Comparison of ENCODE assay signal across 10 cellular contexts in the genomic region with DNA sequence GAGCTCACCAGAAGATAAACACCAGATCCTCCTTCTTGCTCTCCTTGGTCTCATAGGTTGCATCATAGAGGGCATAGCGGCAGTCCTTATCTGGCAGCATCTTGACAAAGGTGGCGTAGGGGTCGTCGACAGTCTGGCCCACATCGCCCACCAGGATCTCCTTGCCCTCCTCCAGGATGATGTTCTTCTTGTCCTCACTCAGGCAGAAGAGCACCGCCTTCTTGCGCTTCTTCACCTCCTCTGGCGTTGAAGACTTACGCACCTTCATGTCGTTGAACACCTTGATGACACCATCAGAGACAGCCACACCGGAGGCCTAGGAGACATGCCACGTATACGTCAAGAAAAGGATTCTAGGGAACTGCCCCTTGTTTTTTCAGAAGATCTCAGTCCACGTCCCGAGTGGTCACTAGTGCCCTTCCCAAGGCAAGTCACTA. TPM values are rescaled to one million over a fixed set of nuclear protein-coding genes. Genes with fewer than 3 reads are reported as not detected.
A peak's percentile ranks its signal among the peaks of the same experiment; 100 is the strongest.
DNase-seq lines count a peak whose midpoint lies in the region; ATAC-seq and TF ChIP-seq lines count a peak whose summit lies in the region.
"Had no signal": no experiment of that assay in that cellular context is flagged by ENCODE, and none has a peak within 500 bp of the region (broad histone marks: within the 10 kb centered on the region; RNA-seq: fewer than 3 reads in every experiment).

No MANE protein-coding gene starts in this region.

- POLR2A ChIA-PET in SK-N-SH (lab: Yijun Ruan, JAX) (no interaction called here), activated B cell treated with CpG ODN at 0.5 μM for 24 hours (lab: Charles Lee) (interaction anchor here (0.6 to 6.0 kb wide), 5 partner anchors 13 to 242 kb away, joined by 3 to 113 read pairs (median 11); a partner anchor contains a TSS)

- TF ChIP-seq POLR2A in spleen (IDR thresholded peaks at IDR 0.05), result no peak

- CTCF ChIA-PET in SK-N-SH (lab: Yijun Ruan, JAX), result interaction anchor here (0.8 to 1.4 kb wide), 2 partner anchors 29 to 76 kb away, joined by 4 read pairs; no protein-coding TSS in a partner anchor
- CTCF ChIA-PET in activated B cell treated with CpG ODN at 0.5 μM for 24 hours (lab: Charles Lee), result no interaction called here

- peak overlapping the region; percentile 93 for H3K4me2 ChIP-seq in SK-N-SH

- peaks cover 57% of the 10 kb centered on the region for H3K4me1 Mint-ChIP-seq in activated B cell treated with CpG ODN at 0.5 μM for 24 hours

- H3K4me3 Mint-ChIP-seq in activated B cell treated with CpG ODN at 0.5 μM for 24 hours, result peak overlapping the region; percentile 92

- H3K9me3 ChIP-seq in SK-N-SH (no peaks in the 10 kb centered on the region), spleen (peaks cover 0 to 9% (median 7%) of the 10 kb centered on the region in 8 donors)

- H3K4me3 ChIP-seq in SK-N-SH (ENCODE audit: low read depth in 2 of 2, low read length in 1 of 2) (peak overlapping the region; percentile 97 to 98), spleen (peak overlapping the region in 7 of 8 donors; percentile 98 to 100 (median 99))

- peaks cover 50% of the 10 kb centered on the region for H3K79me2 ChIP-seq in SK-N-SH (ENCODE audit: insufficient read depth)

- DNase-seq in SK-N-SH (no peak), activated B cell treated with CpG ODN at 0.5 μM for 24 hours (no peak), left ventricle myocardium superior (peak; percentile 23), spleen (peak; percentile 67)
- no peak for DNase-seq in NK-92 treated with Interleukin-12 subunit alpha and Interleukin-12 subunit beta, amount 100 ng/mL, for 24 hours (lab: John Stamatoyannopoulos, UW)
- DNase-seq in activated CD4-positive, CD25-positive, alpha-beta regulatory T cell (lab: John Stamatoyannopoulos, UW), result no peak

- H3K36me3 Mint-ChIP-seq in activated B cell treated with CpG ODN at 0.5 μM for 24 hours (ENCODE audit: low read depth), result peaks cover 66% of the 10 kb centered on the region

- H3K9me3 Mint-ChIP-seq in activated B cell treated with CpG ODN at 0.5 μM for 24 hours, result no peaks in the 10 kb centered on the region

- TF ChIP-seq EP300 in SK-N-SH (IDR thresholded peaks at IDR 0.05; ENCODE audit: borderline replicate concordance in 1 of 2, low read depth in 1 of 2, low read length in 1 of 2), result no peak

- peaks cover 72% of the 10 kb centered on the region for H3F3A ChIP-seq in SK-N-SH (replicated peaks; ENCODE audit: insufficient read depth)

- TF ChIP-seq RAD21 in SK-N-SH (IDR thresholded peaks at IDR 0.05; ENCODE audit: low read length), result no peak

- peaks cover 56% of the 10 kb centered on the region for H4K20me1 ChIP-seq in SK-N-SH (ENCODE audit: insufficient read depth)

- H3K9ac ChIP-seq in SK-N-SH, result peak overlapping the region; percentile 92

- H2AFZ ChIP-seq in SK-N-SH (ENCODE audit: low read depth), result no peak overlapping the region

- WGBS in SK-N-SH (ENCODE audit: low lambda C conversion rate), result 94% methylated on average over 15 of the region's 15 CpGs
- 83 to 92% (median 85%) methylated on average over 15 of the region's 15 CpGs for WGBS in spleen, 5 donors

- TF ChIP-seq CTCF in SK-N-SH (IDR thresholded peaks at IDR 0.05), result no peak
- TF ChIP-seq CTCF in activated B cell treated with CpG ODN at 0.5 μM for 24 hours (IDR thresholded peaks at IDR 0.05), result no peak
- no peak for TF ChIP-seq CTCF in spleen (IDR thresholded peaks at IDR 0.05 in 8 of 11, conservative IDR thresholded peaks at IDR 0.05 in 3 of 11)

- H3K27me3 Mint-ChIP-seq in activated B cell treated with CpG ODN at 0.5 μM for 24 hours, result no peaks in the 10 kb centered on the region

- H3K36me3 ChIP-seq in SK-N-SH (replicated peaks in 1 of 2; ENCODE audit: control insufficient read depth in 1 of 2, insufficient read depth in 2 of 2, low read length in 1 of 2) (peaks cover 44 to 55% of the 10 kb centered on the region in 2 experiments), spleen (peaks cover 10 to 57% (median 53%) of the 10 kb centered on the region in 6 donors)

- H3K4me1 ChIP-seq in SK-N-SH (ENCODE audit: control insufficient read depth in 1 of 2, insufficient read depth in 2 of 2, low read depth in 1 of 2, low read length in 1 of 2) (peaks cover 0 to 19% of the 10 kb centered on the region in 2 experiments; a peak in 2 of 4 replicates), spleen (peaks cover 26 to 76% (median 57%) of the 10 kb centered on the region in 6 donors)

- H3K27ac ChIP-seq in SK-N-SH (ENCODE audit: low read depth in 2 of 2, low read length in 1 of 2) (peak overlapping the region in 1 of 2 experiments; percentile 93; a peak in 2 of 4 replicates), spleen (peak overlapping the region in 6 of 8 donors; percentile 93 to 99 (median 98))

- peak overlapping the region; percentile 93 for H3K27ac Mint-ChIP-seq in activated B cell treated with CpG ODN at 0.5 μM for 24 hours

- H3K27me3 ChIP-seq in SK-N-SH (ENCODE audit: insufficient read depth), result no peaks in the 10 kb centered on the region
- no peaks in the 10 kb centered on the region for H3K27me3 ChIP-seq in spleen (replicated peaks in 1 of 7)

- no peaks in the 10 kb centered on the region for H3K9me2 ChIP-seq in SK-N-SH

- intact Hi-C loops in activated B cell treated with CpG ODN at 0.5 μM for 24 hours (cut with micrococcal nuclease), result loop anchor here (5.0 kb wide), 2 partner anchors 196 to 284 kb away; a partner anchor contains a TSS
- intact Hi-C loops in left ventricle myocardium superior (cut with micrococcal nuclease), result no loop called here
- intact Hi-C loops in spleen (cut with DNase I; ENCODE audit: low total_unique reads), result no loop called here

- ATAC-seq in SK-N-SH treated with all-trans-retinoic acid at 6 μM for 48 hours, result no peak
- no peak for ATAC-seq in activated B cell treated with CpG ODN at 0.5 μM for 24 hours (ENCODE audit: low read depth)
- ATAC-seq in left ventricle myocardium superior, result no peak
- no peak for ATAC-seq in GM18517 (IDR thresholded peaks at IDR 0.05; ENCODE audit: unreplicated experiment)

TF ChIP-seq in SK-N-SH, 30 proteins besides CTCF, POLR2A, EP300 and RAD21:
- no peak for TF ChIP-seq SMC3 (IDR thresholded peaks at IDR 0.05; ENCODE audit: low read depth, low read length)

TF ChIP-seq in SK-N-SH treated with all-trans-retinoic acid at 6 μM for 48 hours, 23 proteins besides CTCF, POLR2A, EP300 and RAD21 (continues in another document):
- TF ChIP-seq, protein P1, sequence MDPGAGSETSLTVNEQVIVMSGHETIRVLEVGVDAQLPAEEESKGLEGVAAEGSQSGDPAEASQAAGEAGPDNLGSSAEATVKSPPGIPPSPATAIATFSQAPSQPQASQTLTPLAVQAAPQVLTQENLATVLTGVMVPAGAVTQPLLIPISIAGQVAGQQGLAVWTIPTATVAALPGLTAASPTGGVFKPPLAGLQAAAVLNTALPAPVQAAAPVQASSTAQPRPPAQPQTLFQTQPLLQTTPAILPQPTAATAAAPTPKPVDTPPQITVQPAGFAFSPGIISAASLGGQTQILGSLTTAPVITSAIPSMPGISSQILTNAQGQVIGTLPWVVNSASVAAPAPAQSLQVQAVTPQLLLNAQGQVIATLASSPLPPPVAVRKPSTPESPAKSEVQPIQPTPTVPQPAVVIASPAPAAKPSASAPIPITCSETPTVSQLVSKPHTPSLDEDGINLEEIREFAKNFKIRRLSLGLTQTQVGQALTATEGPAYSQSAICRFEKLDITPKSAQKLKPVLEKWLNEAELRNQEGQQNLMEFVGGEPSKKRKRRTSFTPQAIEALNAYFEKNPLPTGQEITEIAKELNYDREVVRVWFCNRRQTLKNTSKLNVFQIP (CRISPR knock-in tag; IDR thresholded peaks at IDR 0.05; ENCODE audit: borderline replicate concordance, low read depth), result no peak
- TF ChIP-seq GLIS3 (CRISPR knock-in tag; IDR thresholded peaks at IDR 0.05) (no peak), OSR1 (CRISPR knock-in tag; IDR thresholded peaks at IDR 0.05) (no peak), ZFP30 (CRISPR knock-in tag; IDR thresholded peaks at IDR 0.05) (no peak), BACH2 (CRISPR knock-in tag; IDR thresholded peaks at IDR 0.05; ENCODE audit: borderline replicate concordance) (no peak), CSDC2 (CRISPR knock-in tag; IDR thresholded peaks at IDR 0.05) (no peak)

RNA-seq across cellular contexts. Expression of a gene that starts 2.0 kb away (rescaled TPM):
- polyA plus RNA-seq in SK-N-SH (2012; rRNA removed) (2,761 and 4,252 TPM in 2 replicates), spleen (100 to 1,000 TPM; 562 to 869 (median 862) TPM)
- polyA plus RNA-seq in SK-N-SH (2012; cell fraction: cytosol; rRNA removed), result 2,515 and 2,544 TPM in 2 replicates
- 1,901 and 2,978 TPM in 2 replicates for polyA plus RNA-seq in SK-N-SH (2012; cell fraction: nucleus; rRNA removed)
- total RNA-seq in activated B cell treated with CpG ODN at 0.5 μM for 24 hours (1,079 and 1,089 TPM in 2 replicates), left ventricle myocardium superior (334 TPM), spleen (1,000 to 10,000 TPM in 2 of 7 donors, 100 to 1,000 TPM in 5; 666 to 1,219 (median 868) TPM)

RNA-seq across cellular contexts. Expression of a gene that starts 4.3 kb away (rescaled TPM):
- polyA plus RNA-seq in SK-N-SH (2012; rRNA removed) (39.7 and 58.2 TPM in 2 replicates), spleen (10 to 100 TPM; 71.2 to 93.5 (median 89.5) TPM)
- polyA plus RNA-seq in SK-N-SH (2012; cell fraction: cytosol; rRNA removed), result 20.4 and 26.8 TPM in 2 replicates
- 309 and 491 TPM in 2 replicates for polyA plus RNA-seq in SK-N-SH (2012; cell fraction: nucleus; rRNA removed)
- total RNA-seq in activated B cell treated with CpG ODN at 0.5 μM for 24 hours (73.8 and 83.1 TPM in 2 replicates), left ventricle myocardium superior (37.8 TPM), spleen (10 to 100 TPM; 54.8 to 77.3 (median 65.5) TPM)

RNA-seq across cellular contexts. Expression of a gene that starts 16.7 kb away (rescaled TPM):
- polyA plus RNA-seq in SK-N-SH (2012; rRNA removed) (194 and 203 TPM in 2 replicates), spleen (10 to 100 TPM; 22.5 to 39.1 (median 31.4) TPM)
- 81.0 and 118 TPM in 2 replicates for polyA plus RNA-seq in SK-N-SH (2012; cell fraction: cytosol; rRNA removed)
- polyA plus RNA-seq in SK-N-SH (2012; cell fraction: nucleus; rRNA removed), result 444 and 585 TPM in 2 replicates
- total RNA-seq in activated B cell treated with CpG ODN at 0.5 μM for 24 hours (3.8 and 6.3 TPM in 2 replicates), left ventricle myocardium superior (95.2 TPM), spleen (10 to 100 TPM; 21.0 to 53.5 (median 38.4) TPM)

RNA-seq across cellular contexts. Expression of a gene that starts 22.2 kb away (rescaled TPM):
- polyA plus RNA-seq in SK-N-SH (2012; rRNA removed) (0.81 and 1.0 TPM in 2 replicates), spleen (1 to 10 TPM in 1 of 3 donors, under 1 TPM in 2; 0.45 to 1.5 (median 0.89) TPM)
- 0.39 and 0.58 TPM in 2 replicates for polyA plus RNA-seq in SK-N-SH (2012; cell fraction: cytosol; rRNA removed)
- 5.2 and 6.4 TPM in 2 replicates for polyA plus RNA-seq in SK-N-SH (2012; cell fraction: nucleus; rRNA removed)
- total RNA-seq in activated B cell treated with CpG ODN at 0.5 μM for 24 hours (0.37 and 1.0 TPM in 2 replicates), left ventricle myocardium superior (not detected), spleen (1 to 10 TPM in 2 of 7 donors, under 1 TPM in 3, not detected in 2; 0.22 to 1.2 (median 0.77) TPM)
- total RNA-seq: RPMI7951 had no signal

RNA-seq across cellular contexts. Expression of a gene that starts 23.7 kb away (rescaled TPM):
- polyA plus RNA-seq in SK-N-SH (2012; rRNA removed) (0.49 and 0.68 TPM in 2 replicates), spleen (10 to 100 TPM in 2 of 3 donors, 1 to 10 TPM in 1; 5.6 to 13.2 (median 10.8) TPM)
- polyA plus RNA-seq in SK-N-SH (2012; cell fraction: cytosol; rRNA removed), result 0.22 and 0.29 TPM in 2 replicates
- polyA plus RNA-seq in SK-N-SH (2012; cell fraction: nucleus; rRNA removed), result 0.59 and 0.62 TPM in 2 replicates
- total RNA-seq in activated B cell treated with CpG ODN at 0.5 μM for 24 hours (0.59 and 0.93 TPM in 2 replicates), left ventricle myocardium superior (1.1 TPM), spleen (10 to 100 TPM; 18.8 to 38.2 (median 29.5) TPM)
- total RNA-seq: frontal cortex had no signal

Comparison
In these comparisons a context has a peak if more than half of its experiments do, and no peak if none do; other contexts are left out.
1. DNase-seq: peak in left ventricle myocardium superior (single experiment) and spleen (single experiment); none in SK-N-SH (single experiment), activated B cell treated with CpG ODN at 0.5 μM for 24 hours (single experiment), NK-92 treated with Interleukin-12 subunit alpha and Interleukin-12 subunit beta, amount 100 ng/mL, for 24 hours (single experiment) and activated CD4-positive, CD25-positive, alpha-beta regulatory T cell (0 of 4).